Comparison of ENCODE assay signal across 8 cellular contexts in genomic region chr3:179281825-179282224, GRCh38.
"Had no signal": no experiment of that assay in that cellular context is flagged by ENCODE, and none has a peak within 500 bp of the region (broad histone marks: within the 10 kb centered on the region; RNA-seq: fewer than 3 reads in every experiment).

No MANE protein-coding gene starts in this region.

- FAIRE-seq: G401.6, GM12878, GM12891, GM12892, GM18507, GM19239 had no signal

- ATAC-seq: GM12878 had no signal

- DNase-seq: GDM1, GF-D8 had no signal

- H3K4me3 ChIP-seq: GM12878 had no signal
